Comparison of ENCODE assay signal across 11 cellular contexts in genomic region chr2:206383669-206384068, GRCh38.
"Had no signal": no experiment of that assay in that cellular context is flagged by ENCODE, and none has a peak within 500 bp of the region (broad histone marks: within the 10 kb centered on the region; RNA-seq: fewer than 3 reads in every experiment).

No MANE protein-coding gene starts in this region.

- H3K9me3 ChIP-seq: HAP-1 had no signal

- H3K4me1 ChIP-seq: HAP-1 had no signal

- H3K9ac ChIP-seq: GM23248 had no signal

- H3K4me3 ChIP-seq: GM23248, GM23338, HAP-1 had no signal

- H3K36me3 ChIP-seq: HAP-1 had no signal

- FAIRE-seq: H1, H54 had no signal

- H3K4me2 ChIP-seq: GM23338 had no signal

- H3K27ac ChIP-seq: GM23248 had no signal

- ATAC-seq: GM23338, HCT116 had no signal

- H2AFZ ChIP-seq: GM23248, GM23338 had no signal

- DNase-seq: GM23248, GOT3, H7, H9, HCEC 1CT, HFFc6 had no signal
